ENCODE assay signal across 15 cellular contexts in the genomic region with DNA sequence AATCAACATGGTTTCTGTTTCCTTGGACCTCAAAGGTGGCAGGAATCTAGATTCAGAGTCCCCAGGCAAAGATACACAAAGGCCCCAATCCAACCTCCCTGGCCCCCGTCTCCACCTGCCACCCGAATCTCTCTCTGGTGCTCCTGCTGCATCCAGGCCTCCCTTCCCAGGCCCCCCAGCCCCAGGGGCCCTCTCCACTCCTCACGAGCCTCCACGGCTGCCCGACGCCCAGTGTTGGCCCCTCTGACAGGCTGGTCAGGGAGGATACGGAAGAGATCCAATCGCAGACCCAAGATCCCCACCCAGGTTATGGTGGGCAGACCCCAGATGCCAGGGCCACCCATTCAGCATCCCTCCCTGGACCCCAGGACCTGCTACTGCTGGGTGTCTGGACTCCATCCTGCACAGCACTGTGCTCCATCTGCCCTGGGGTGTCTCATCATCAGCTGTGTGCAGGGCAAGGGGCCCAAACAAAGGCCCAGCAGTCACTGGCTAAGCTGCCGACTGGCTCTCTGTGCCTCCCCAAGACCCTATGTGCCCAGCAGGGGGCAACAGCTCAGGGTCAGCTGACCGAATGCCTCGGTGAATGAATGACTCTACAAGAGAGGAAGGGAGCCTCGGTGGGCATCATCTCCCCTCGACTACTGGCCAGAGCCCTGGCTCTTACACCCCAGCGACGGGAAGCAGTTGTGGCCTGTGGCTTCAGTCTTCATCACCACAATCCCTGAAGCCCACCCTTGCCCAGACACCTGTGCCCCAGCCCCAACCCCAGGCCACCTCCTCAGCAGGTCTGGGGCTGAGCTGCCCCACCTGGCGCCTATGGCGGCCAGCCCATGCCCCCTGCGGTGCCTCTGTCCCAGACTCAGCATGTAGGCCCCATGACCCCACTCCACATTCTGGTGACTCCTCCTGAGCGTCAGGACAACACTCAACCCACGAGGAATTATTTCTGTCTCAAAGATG. TPM values are rescaled to one million over a fixed set of nuclear protein-coding genes. Genes with fewer than 3 reads are reported as not detected.
DNase-seq lines count a peak whose midpoint lies in the region; ATAC-seq and TF ChIP-seq lines count a peak whose summit lies in the region.
"Had no signal": no experiment of that assay in that cellular context is flagged by ENCODE, and none has a peak within 500 bp of the region (broad histone marks: within the 10 kb centered on the region; RNA-seq: fewer than 3 reads in every experiment).

No MANE protein-coding gene starts in this region.

- H3K79me2 ChIP-seq in PC-3 (ENCODE audit: low read length) (no peaks in the 10 kb centered on the region), GM23248 (ENCODE audit: insufficient read depth) (no peaks in the 10 kb centered on the region)

- TF ChIP-seq POLR2A in gastroesophageal sphincter (IDR thresholded peaks at IDR 0.05): no peak

- H3K4me3 Mint-ChIP-seq in stimulated activated memory B cell treated with anti-CD40 and anti-IgM and Interleukin-4, amounts not matched to agents 10 μg/mL and 1 μg/mL and 100 μg/mL, for 72 hours: no peak overlapping the region
- H3K4me3 Mint-ChIP-seq: activated T-cell treated with anti-CD3 and anti-CD28 coated beads, Interleukin-2, amount 50 U/mL, for 4 hours had no signal

- H3K4me1 ChIP-seq in PC-3 (ENCODE audit: insufficient read depth, low read length) (peaks cover 24% of the 10 kb centered on the region), gastroesophageal sphincter (peaks cover 0 to 92% (median 35%) of the 10 kb centered on the region in 3 donors), GM23248 (ENCODE audit: insufficient read depth) (peaks cover 7% of the 10 kb centered on the region)

- H2AFZ ChIP-seq in PC-3 (ENCODE audit: low read length) (no peak overlapping the region), GM23248 (no peak overlapping the region)

- CTCF ChIA-PET in PC-3 (lab: Charles Lee): no interaction called here

- no peak overlapping the region for H3K4me3 ChIP-seq in PC-3 (ENCODE audit: low read length)
- no peak overlapping the region for H3K4me3 ChIP-seq in gastroesophageal sphincter
- no peak overlapping the region for H3K4me3 ChIP-seq in GM23248

- POLR2A ChIA-PET in PC-3 (lab: Charles Lee; ENCODE audit: unreplicated experiment): no interaction called here

- H3K9me2 ChIP-seq in PC-3 (replicated peaks; ENCODE audit: low read length): no peaks in the 10 kb centered on the region
- H3K9me2 ChIP-seq in GM23248 (ENCODE audit: insufficient read depth): no peaks in the 10 kb centered on the region

- no peaks in the 10 kb centered on the region for H3F3A ChIP-seq in PC-3 (ENCODE audit: low read length, unreplicated experiment)
- no peaks in the 10 kb centered on the region for H3F3A ChIP-seq in GM23248 (ENCODE audit: insufficient read depth)

- WGBS in gastroesophageal sphincter (ENCODE audit: low coverage in 1 of 2), 2 donors: 66% methylated on average over 2 of the region's 20 CpGs; no CpG with 5 or more reads in 1 of the 2 donors
- WGBS in GM23248 (ENCODE audit: low coverage in 1 of 2, low lambda C conversion rate in 2 of 2, missing lambda C conversion rate in 2 of 2), 2 experiments: 89% methylated on average over 17 to 20 of the region's 20 CpGs

- ATAC-seq in PC-3 (no peak), gastroesophageal sphincter (no peak), GM21717 (IDR thresholded peaks at IDR 0.05; ENCODE audit: unreplicated experiment) (no peak)
- no peak for ATAC-seq in stimulated activated memory B cell treated with anti-CD40 and anti-IgM and Interleukin-4, amounts not matched to agents 10 μg/mL and 1 μg/mL and 100 μg/mL, for 72 hours
- ATAC-seq: activated T-cell treated with anti-CD3 and anti-CD28 coated beads, Interleukin-2, amount 50 U/mL, for 4 hours had no signal

- H3K9me3 Mint-ChIP-seq in stimulated activated memory B cell treated with anti-CD40 and anti-IgM and Interleukin-4, amounts not matched to agents 10 μg/mL and 1 μg/mL and 100 μg/mL, for 72 hours: no peaks in the 10 kb centered on the region
- H3K9me3 Mint-ChIP-seq: activated T-cell treated with anti-CD3 and anti-CD28 coated beads, Interleukin-2, amount 50 U/mL, for 4 hours had no signal

- no TSS peak for BruUV-seq in PC-3 (replicated peaks; lab: Mats Ljungman, UMichigan)

- no peaks in the 10 kb centered on the region for H3K36me3 Mint-ChIP-seq in stimulated activated memory B cell treated with anti-CD40 and anti-IgM and Interleukin-4, amounts not matched to agents 10 μg/mL and 1 μg/mL and 100 μg/mL, for 72 hours
- H3K36me3 Mint-ChIP-seq: brain had no signal

- H3K4me2 ChIP-seq in PC-3 (ENCODE audit: low read length) (no peak overlapping the region), GM23248 (ENCODE audit: unreplicated experiment) (no peak overlapping the region)

- H3K36me3 ChIP-seq in PC-3 (ENCODE audit: low read depth, low read length): no peaks in the 10 kb centered on the region
- peaks cover 0 to 65% of the 10 kb centered on the region in 2 donors for H3K36me3 ChIP-seq in gastroesophageal sphincter
- H3K36me3 ChIP-seq in GM23248 (ENCODE audit: low read depth): no peaks in the 10 kb centered on the region

- no peaks in the 10 kb centered on the region for H3K27me3 Mint-ChIP-seq in stimulated activated memory B cell treated with anti-CD40 and anti-IgM and Interleukin-4, amounts not matched to agents 10 μg/mL and 1 μg/mL and 100 μg/mL, for 72 hours

- H3K9me3 ChIP-seq in PC-3 (ENCODE audit: low read length): no peaks in the 10 kb centered on the region
- H3K9me3 ChIP-seq in gastroesophageal sphincter: no peaks in the 10 kb centered on the region
- H3K9me3 ChIP-seq in GM23248 (ENCODE audit: low read depth): no peaks in the 10 kb centered on the region

- H4K20me1 ChIP-seq in PC-3 (ENCODE audit: low read length) (no peaks in the 10 kb centered on the region), GM23248 (ENCODE audit: insufficient read depth) (no peaks in the 10 kb centered on the region)

- DNase-seq in PC-3: no peak
- no peak for DNase-seq in NCI-H187 (lab: John Stamatoyannopoulos, UW)
- DNase-seq in NCI-H524 treated with DMSO at 0.1 percent for 48 hours (lab: John Stamatoyannopoulos, UW): no peak
- DNase-seq in GM23248: no peak
- DNase-seq: activated T-cell treated with anti-CD3 and anti-CD28 coated beads, Interleukin-2, amount 50 U/mL, for 4 hours; NCI-H1092 treated with DMSO at 0.1 percent for 48 hours; NCI-H526; stimulated activated CD4-positive, alpha-beta T cell treated with anti-CD3 and anti-CD28 coated beads, Interleukin-4, amount 100 ng/mL, for 4 hours had no signal

- TF ChIP-seq CTCF in GM12873 (IDR thresholded peaks at IDR 0.05; ENCODE audit: insufficient read depth, low read depth, low read length, missing control alignments): peak; percentile 37
- peak; percentile 30; the same call in 1 of the 2 replicates for TF ChIP-seq CTCF in PC-3 (conservative IDR thresholded peaks at IDR 0.05; ENCODE audit: low read depth, low read length)
- TF ChIP-seq CTCF in gastroesophageal sphincter (IDR thresholded peaks at IDR 0.05): peak in 1 of 4 experiments; percentile 39

- H3K27ac Mint-ChIP-seq in stimulated activated memory B cell treated with anti-CD40 and anti-IgM and Interleukin-4, amounts not matched to agents 10 μg/mL and 1 μg/mL and 100 μg/mL, for 72 hours: peak overlapping the region; percentile 70

- H3K9ac ChIP-seq in PC-3 (ENCODE audit: low read length) (no peak overlapping the region), GM23248 (no peak overlapping the region)

- H3K27me3 ChIP-seq in PC-3 (ENCODE audit: low read length) (no peaks in the 10 kb centered on the region), gastroesophageal sphincter (no peaks in the 10 kb centered on the region), GM23248 (replicated peaks; ENCODE audit: insufficient read depth) (no peaks in the 10 kb centered on the region)

- H3K4me1 Mint-ChIP-seq in stimulated activated memory B cell treated with anti-CD40 and anti-IgM and Interleukin-4, amounts not matched to agents 10 μg/mL and 1 μg/mL and 100 μg/mL, for 72 hours: peaks cover 52% of the 10 kb centered on the region

- no peak overlapping the region for H3K27ac ChIP-seq in PC-3 (ENCODE audit: low read length)
- peak overlapping the region in 3 of 4 donors; percentile 81 to 83 (median 83) for H3K27ac ChIP-seq in gastroesophageal sphincter
- no peak overlapping the region for H3K27ac ChIP-seq in GM23248

- intact Hi-C loops in PC-3 (cut with micrococcal nuclease): loop anchor here (10.0 kb wide), 1 partner anchor 449 kb away; no protein-coding TSS in a partner anchor

- TF ChIP-seq EP300 in gastroesophageal sphincter (IDR thresholded peaks at IDR 0.05): no peak

- in situ Hi-C loops in GM23248 (cut with MboI): no loop called here

RNA-seq across cellular contexts. Expression of a gene that starts 2.0 kb away (rescaled TPM):
- 0.92 and 1.0 TPM in 2 replicates for total RNA-seq in PC-3 (2014; rRNA removed)
- total RNA-seq in gastroesophageal sphincter: under 1 TPM in 1 of 4 donors, not detected in 3; 0.35 TPM
- not detected in 2 replicates for total RNA-seq in GM23248 (2014; rRNA removed; shearing (Covaris generic))
- polyA plus RNA-seq in GM23248 (2016; fragmentation: Nextera tagmentation; extraction: Ambion mirVana): 0.11 TPM in 1 of 2 replicates, not detected in the other
- total RNA-seq: activated T-cell treated with anti-CD3 and anti-CD28 coated beads, Interleukin-2, amount 50 U/mL, for 4 hours; endothelial cell of umbilical vein; pulmonary artery endothelial cell had no signal

RNA-seq across cellular contexts. Expression of a gene that starts 31.4 kb away (rescaled TPM):
- total RNA-seq in PC-3 (2014; rRNA removed): 4.6 and 5.0 TPM in 2 replicates
- total RNA-seq in gastroesophageal sphincter: 100 to 1,000 TPM in 3 of 4 donors, 10 to 100 TPM in 1; 81.4 to 275 (median 124) TPM
- total RNA-seq in GM23248 (2014; rRNA removed; shearing (Covaris generic)): 3.8 and 7.2 TPM in 2 replicates
- 30.4 and 33.7 TPM in 2 replicates for polyA plus RNA-seq in GM23248 (2016; fragmentation: Nextera tagmentation; extraction: Ambion mirVana)

RNA-seq across cellular contexts. Expression of a gene that starts 57.3 kb away (rescaled TPM):
- total RNA-seq in PC-3 (2014; rRNA removed): 4.2 and 5.4 TPM in 2 replicates
- 10 to 100 TPM in 2 of 4 donors, 1 to 10 TPM in 2; 7.2 to 15.2 (median 10.3) TPM for total RNA-seq in gastroesophageal sphincter
- total RNA-seq in GM23248 (2014; rRNA removed; shearing (Covaris generic)): 5.7 and 9.4 TPM in 2 replicates
- not detected in 2 replicates for polyA plus RNA-seq in GM23248 (2016; fragmentation: Nextera tagmentation; extraction: Ambion mirVana)

Comparison
In these comparisons a context has a peak if more than half of its experiments do, and no peak if none do; other contexts are left out.
1. H3K27ac ChIP-seq: peak in gastroesophageal sphincter (3 of 4); none in PC-3 (single experiment) and GM23248 (single experiment).